20 cellular contexts compared by ENCODE assay signal in genomic region chr3:164320962-164321361, GRCh38.
A peak's percentile ranks its signal among the peaks of the same experiment; 100 is the strongest.
DNase-seq lines count a peak whose midpoint lies in the region; FAIRE-seq and TF ChIP-seq lines count a peak whose summit lies in the region.
"Had no signal": no experiment of that assay in that cellular context is flagged by ENCODE, and none has a peak within 500 bp of the region (broad histone marks: within the 10 kb centered on the region; RNA-seq: fewer than 3 reads in every experiment).

No MANE protein-coding gene starts in this region.

- no peak overlapping the region for H4K5ac ChIP-seq in H1 (ENCODE audit: insufficient read length, low read depth, low read length)

- no peak overlapping the region for H2BK120ac ChIP-seq in H1 (replicated peaks; ENCODE audit: low read depth, low read length)

- no peak overlapping the region for H4K91ac ChIP-seq in H1 (replicated peaks; ENCODE audit: insufficient read length, low read length)

- H3K4me3 ChIP-seq in HUES64 (ENCODE audit: low read length) (no peak overlapping the region), H1 (ENCODE audit: extremely low read depth in 1 of 4, insufficient read depth in 2 of 4, low read depth in 3 of 4, low read length in 4 of 4) (no peak overlapping the region), neural progenitor cell (no peak overlapping the region), SK-N-SH (ENCODE audit: low read depth in 2 of 2, low read length in 1 of 2) (no peak overlapping the region)
- H3K4me3 ChIP-seq: BLaER1, GM23248 had no signal

- H3K56ac ChIP-seq in H1 (replicated peaks; ENCODE audit: insufficient read length, low read depth, low read length), result no peak overlapping the region

- H3K4me1 ChIP-seq in ES-I3 (ENCODE audit: insufficient read depth, low read length) (peaks cover 12% of the 10 kb centered on the region), HUES64 (ENCODE audit: insufficient read depth, low read length) (peaks cover 10% of the 10 kb centered on the region; the same call in 1 of the 2 replicates), H1 (replicated peaks in 1 of 4; ENCODE audit: control insufficient read depth in 3 of 4, insufficient read depth in 4 of 4, low read length in 3 of 4) (peaks cover 0 to 7% (median 2%) of the 10 kb centered on the region in 4 experiments; a peak in 1 of 7 replicates), neural progenitor cell (peaks cover 3% of the 10 kb centered on the region), SK-N-SH (ENCODE audit: control insufficient read depth in 1 of 2, insufficient read depth in 2 of 2, low read depth in 1 of 2, low read length in 1 of 2) (no peaks in the 10 kb centered on the region)
- H3K4me1 ChIP-seq: BLaER1 had no signal

- FAIRE-seq in H1 (lab: Jason Lieb, UNC), result no peak
- FAIRE-seq: G401.6, GM12891, GM19239, HTR-8/SVneo had no signal

- H3K23ac ChIP-seq in H1 (ENCODE audit: insufficient read length), result no peak overlapping the region

- H3K27me3 ChIP-seq in HUES64 (ENCODE audit: insufficient read depth, low read length), result no peaks in the 10 kb centered on the region
- H3K27me3 ChIP-seq in H1 (replicated peaks in 1 of 4; ENCODE audit: control insufficient read depth in 3 of 4, extremely low read depth in 1 of 4, insufficient read depth in 3 of 4, low read length in 3 of 4), result no peaks in the 10 kb centered on the region
- no peaks in the 10 kb centered on the region for H3K27me3 ChIP-seq in neural progenitor cell
- no peaks in the 10 kb centered on the region for H3K27me3 ChIP-seq in SK-N-SH (ENCODE audit: insufficient read depth)
- H3K27me3 ChIP-seq: BLaER1 had no signal

- no peaks in the 10 kb centered on the region for H3K27me3 Mint-ChIP-seq in neural progenitor cell (ENCODE audit: insufficient read depth, low read depth)
- H3K27me3 Mint-ChIP-seq in endothelial cell (ENCODE audit: unreplicated experiment), result no peaks in the 10 kb centered on the region
- H3K27me3 Mint-ChIP-seq: CD4-positive, alpha-beta memory T cell had no signal

- peak overlapping the region; percentile 21; the same call in 1 of the 2 replicates for H2BK20ac ChIP-seq in H1 (ENCODE audit: low read length)

- no peaks in the 10 kb centered on the region for H3K79me1 ChIP-seq in H1 (ENCODE audit: low read depth, low read length)

- no peak overlapping the region for H3K18ac ChIP-seq in H1 (ENCODE audit: extremely low read depth, low read length)

- no peaks in the 10 kb centered on the region for H4K20me1 ChIP-seq in H1 (replicated peaks in 1 of 2; ENCODE audit: control insufficient read depth in 1 of 2, insufficient read depth in 2 of 2, low read length in 2 of 2)
- no peaks in the 10 kb centered on the region for H4K20me1 ChIP-seq in neural progenitor cell (ENCODE audit: low read depth)
- no peaks in the 10 kb centered on the region for H4K20me1 ChIP-seq in SK-N-SH (ENCODE audit: insufficient read depth)
- H4K20me1 ChIP-seq: BLaER1 had no signal

- H2AFZ ChIP-seq in H1 (ENCODE audit: low read length) (0 out of 2 replicates have a peak overlapping the region, but pooled peaks have one; percentile 15), neural progenitor cell (replicated peaks) (peak overlapping the region; percentile 67), SK-N-SH (ENCODE audit: low read depth) (no peak overlapping the region)
- H2AFZ ChIP-seq: GM23248 had no signal

- no peaks in the 10 kb centered on the region for H3K23me2 ChIP-seq in H1 (ENCODE audit: low read depth, low read length)

- no peak overlapping the region for H3K14ac ChIP-seq in H1 (ENCODE audit: insufficient read length)

- H3K36me3 ChIP-seq in ES-I3 (ENCODE audit: insufficient read depth, low read length) (no peaks in the 10 kb centered on the region), HUES64 (ENCODE audit: insufficient read depth, low read length) (no peaks in the 10 kb centered on the region), H1 (ENCODE audit: control insufficient read depth in 2 of 4, insufficient read depth in 4 of 4, low read length in 3 of 4) (no peaks in the 10 kb centered on the region), neural progenitor cell (no peaks in the 10 kb centered on the region), SK-N-SH (replicated peaks in 1 of 2; ENCODE audit: control insufficient read depth in 1 of 2, insufficient read depth in 2 of 2, low read length in 1 of 2) (no peaks in the 10 kb centered on the region)
- H3K36me3 ChIP-seq: BLaER1 had no signal

- H3K9me3 Mint-ChIP-seq in neural progenitor cell (no peaks in the 10 kb centered on the region), endothelial cell (ENCODE audit: unreplicated experiment) (no peaks in the 10 kb centered on the region)
- H3K9me3 Mint-ChIP-seq: CD14-positive monocyte had no signal

- H2AK5ac ChIP-seq in H1 (ENCODE audit: low read depth, low read length), result no peak overlapping the region

- CTCF ChIA-PET in H1 (lab: Charles Lee; ENCODE audit: partially characterized antibody) (no interaction called here), SK-N-SH (lab: Yijun Ruan, JAX) (no interaction called here)

- no peak overlapping the region for H2BK15ac ChIP-seq in H1 (ENCODE audit: low read length)

- WGBS in HUES64, result 48% methylated on average over 7 of the region's 7 CpGs
- 65% methylated on average over 7 of the region's 7 CpGs; no CpG with 5 or more reads in 1 of the 2 experiments for WGBS in H1 (ENCODE audit: extremely low coverage in 1 of 2, insufficient coverage in 1 of 2, insufficient read length in 1 of 2, insufficient replicate concordance in 2 of 2, low coverage in 1 of 2, low lambda C conversion rate in 2 of 2, missing lambda C conversion rate in 1 of 2), 2 experiments
- WGBS in SK-N-SH (ENCODE audit: low lambda C conversion rate), result 33% methylated on average over 5 of the region's 7 CpGs

- H3K9me3 ChIP-seq in ES-I3 (ENCODE audit: control insufficient read depth, insufficient read depth, low read length) (no peaks in the 10 kb centered on the region), HUES64 (ENCODE audit: insufficient read depth, low read depth, low read length) (no peaks in the 10 kb centered on the region), H1 (ENCODE audit: insufficient read depth in 2 of 2, low read depth in 1 of 2, low read length in 1 of 2) (no peaks in the 10 kb centered on the region), neural progenitor cell (ENCODE audit: low read depth) (no peaks in the 10 kb centered on the region), SK-N-SH (no peaks in the 10 kb centered on the region)
- H3K9me3 ChIP-seq: BLaER1 had no signal

- H3K36me3 Mint-ChIP-seq in neural progenitor cell (no peaks in the 10 kb centered on the region), endothelial cell (ENCODE audit: low read depth, unreplicated experiment) (no peaks in the 10 kb centered on the region)
- H3K36me3 Mint-ChIP-seq: CD14-positive monocyte; CD4-positive, alpha-beta memory T cell had no signal

- peak overlapping the region; percentile 33; the same call in 1 of the 2 replicates for H3K27ac ChIP-seq in HUES64 (ENCODE audit: low read depth, low read length)
- no peak overlapping the region for H3K27ac ChIP-seq in H1 (ENCODE audit: low read depth, low read length)
- no peak overlapping the region for H3K27ac ChIP-seq in neural progenitor cell
- no peak overlapping the region for H3K27ac ChIP-seq in SK-N-SH (ENCODE audit: low read depth in 2 of 2, low read length in 1 of 2)
- H3K27ac ChIP-seq: BLaER1, GM23248 had no signal

- TF ChIP-seq POLR2A in H1 (IDR thresholded peaks at IDR 0.05; ENCODE audit: control extremely low read depth in 1 of 2, low read depth in 2 of 2, low read length in 2 of 2), result no peak

- H3K4me3 Mint-ChIP-seq in neural progenitor cell, result no peak overlapping the region
- no peak overlapping the region for H3K4me3 Mint-ChIP-seq in endothelial cell (ENCODE audit: unreplicated experiment)
- H3K4me3 Mint-ChIP-seq: CD14-positive monocyte; CD4-positive, alpha-beta memory T cell had no signal

- H3K4me2 ChIP-seq in H1 (ENCODE audit: insufficient read depth in 1 of 2, low read depth in 2 of 2, low read length in 2 of 2) (no peak overlapping the region), neural progenitor cell (no peak overlapping the region), SK-N-SH (no peak overlapping the region)
- H3K4me2 ChIP-seq: BLaER1 had no signal

- TF ChIP-seq EP300 in H1 (IDR thresholded peaks at IDR 0.05; ENCODE audit: borderline replicate concordance in 1 of 2, low read depth in 2 of 2, low read length in 2 of 2) (no peak), SK-N-SH (IDR thresholded peaks at IDR 0.05; ENCODE audit: borderline replicate concordance in 1 of 2, low read depth in 1 of 2, low read length in 1 of 2) (no peak)

- H3K9me2 ChIP-seq in SK-N-SH, result no peaks in the 10 kb centered on the region

- H3F3A ChIP-seq in neural progenitor cell (ENCODE audit: low read depth) (no peaks in the 10 kb centered on the region), SK-N-SH (replicated peaks; ENCODE audit: insufficient read depth) (no peaks in the 10 kb centered on the region)

- DNase-seq in H1 (ENCODE audit: low read depth in 1 of 2, low spot score in 2 of 2) (peak in 1 of 2 experiments; percentile 38), neural progenitor cell (ENCODE audit: low spot score) (no peak), SK-N-SH (no peak), endothelial cell (ENCODE audit: low spot score) (no peak), T-helper 9 cell (no peak)
- DNase-seq in stimulated activated CD4-positive, alpha-beta T cell treated with anti-CD3 and anti-CD28 coated beads, Interleukin-15, amount 100 ng/mL, for 24 hours, result no peak
- DNase-seq: 8988T; Calu3; CD4-positive, alpha-beta memory T cell; DMS79 treated with DMSO at 0.1 percent for 48 hours; GM23248; H7 had no signal

- TF ChIP-seq RAD21 in H1 (IDR thresholded peaks at IDR 0.05 in 1 of 2, conservative IDR thresholded peaks at IDR 0.05 in 1 of 2; ENCODE audit: low read depth in 2 of 2, low read length in 2 of 2), result no peak
- TF ChIP-seq RAD21 in SK-N-SH (IDR thresholded peaks at IDR 0.05; ENCODE audit: low read length), result no peak

- H3K4me1 Mint-ChIP-seq in neural progenitor cell (peaks cover 2% of the 10 kb centered on the region), endothelial cell (ENCODE audit: unreplicated experiment) (no peaks in the 10 kb centered on the region)
- H3K4me1 Mint-ChIP-seq: CD14-positive monocyte; CD4-positive, alpha-beta memory T cell had no signal

- H3K79me2 ChIP-seq in H1 (ENCODE audit: control insufficient read depth in 1 of 2, insufficient read depth in 2 of 2, low read length in 2 of 2) (no peaks in the 10 kb centered on the region), neural progenitor cell (ENCODE audit: low read depth) (no peaks in the 10 kb centered on the region), SK-N-SH (ENCODE audit: insufficient read depth) (no peaks in the 10 kb centered on the region)

- POLR2A ChIA-PET in H1 (lab: Charles Lee; ENCODE audit: partially characterized antibody) (no interaction called here), SK-N-SH (lab: Yijun Ruan, JAX) (no interaction called here)

- no peak overlapping the region for H3K4ac ChIP-seq in H1 (replicated peaks; ENCODE audit: insufficient read length, low read depth, low read length)

- H2BK5ac ChIP-seq in H1 (ENCODE audit: low read depth, low read length), result no peak overlapping the region

- H3K27ac Mint-ChIP-seq in neural progenitor cell (no peak overlapping the region), endothelial cell (ENCODE audit: unreplicated experiment) (no peak overlapping the region)
- H3K27ac Mint-ChIP-seq: CD14-positive monocyte; CD4-positive, alpha-beta memory T cell had no signal

- peak overlapping the region; percentile 26; the same call in 1 of the 2 replicates for H3K9ac ChIP-seq in ES-I3 (ENCODE audit: low read depth, low read length)
- H3K9ac ChIP-seq in HUES64 (ENCODE audit: low read depth, low read length), result no peak overlapping the region
- no peak overlapping the region for H3K9ac ChIP-seq in H1 (replicated peaks in 1 of 4; ENCODE audit: extremely low read depth in 1 of 4, low read depth in 3 of 4, low read length in 3 of 4)
- H3K9ac ChIP-seq in neural progenitor cell, result no peak overlapping the region
- no peak overlapping the region for H3K9ac ChIP-seq in SK-N-SH
- H3K9ac ChIP-seq: BLaER1, GM23248 had no signal

- no peak overlapping the region for H2BK12ac ChIP-seq in H1 (ENCODE audit: low read depth, low read length)

- no peak overlapping the region for H4K8ac ChIP-seq in H1 (ENCODE audit: extremely low read depth, insufficient read depth, low read length)

- TF ChIP-seq CTCF in H1 (IDR thresholded peaks at IDR 0.05; ENCODE audit: control extremely low read depth in 1 of 3, insufficient read depth in 1 of 3, low read depth in 1 of 3, low read length in 3 of 3) (no peak), neural progenitor cell (IDR thresholded peaks at IDR 0.05) (no peak), SK-N-SH (IDR thresholded peaks at IDR 0.05) (no peak), endothelial cell (IDR thresholded peaks at IDR 0.05; ENCODE audit: unreplicated experiment) (no peak)
